Comparison of ENCODE assay signal across 25 cellular contexts in genomic region chr5:138721979-138722378, GRCh38.
"Had no signal": no experiment of that assay in that cellular context is flagged by ENCODE, and none has a peak within 500 bp of the region (broad histone marks: within the 10 kb centered on the region; RNA-seq: fewer than 3 reads in every experiment).

No MANE protein-coding gene starts in this region.

- H3K9me3 Mint-ChIP-seq: activated B cell treated with CpG ODN at 0.5 μM for 24 hours; activated CD8-positive, alpha-beta T cell treated with anti-CD3 and anti-CD28 coated beads for 36 hours; activated T-cell treated with anti-CD3 and anti-CD28 coated beads, Interleukin-2, amount 50 U/mL, for 4 hours; activated T-helper 17 cell treated with anti-CD3 and anti-CD28 coated beads, Interleukin-2, amount 50 U/mL, for 72 hours had no signal

- H3K27ac ChIP-seq: brain microvascular endothelial cell, coronary artery, dorsolateral prefrontal cortex, parathyroid adenoma, right atrium auricular region, spleen, suprapubic skin, tibial artery had no signal

- H3K9me3 ChIP-seq: right atrium auricular region, spleen, suprapubic skin, tibial artery had no signal

- H3K79me2 ChIP-seq: parathyroid adenoma had no signal

- H3K27ac Mint-ChIP-seq: activated B cell treated with CpG ODN at 0.5 μM for 24 hours; activated CD8-positive, alpha-beta T cell treated with anti-CD3 and anti-CD28 coated beads for 36 hours; activated T-helper 17 cell treated with anti-CD3 and anti-CD28 coated beads, Interleukin-2, amount 50 U/mL, for 72 hours; T-helper 17 cell had no signal

- H2AFZ ChIP-seq: parathyroid adenoma had no signal

- H3K36me3 ChIP-seq: brain microvascular endothelial cell, right atrium auricular region, spleen, suprapubic skin, tibial artery had no signal

- H3K4me3 Mint-ChIP-seq: activated B cell treated with CpG ODN at 0.5 μM for 24 hours; activated CD8-positive, alpha-beta T cell treated with anti-CD3 and anti-CD28 coated beads for 36 hours; activated T-cell treated with anti-CD3 and anti-CD28 coated beads, Interleukin-2, amount 50 U/mL, for 4 hours; activated T-helper 17 cell treated with anti-CD3 and anti-CD28 coated beads, Interleukin-2, amount 50 U/mL, for 72 hours; T-helper 17 cell had no signal

- H3K4me1 Mint-ChIP-seq: activated T-helper 17 cell treated with anti-CD3 and anti-CD28 coated beads, Interleukin-2, amount 50 U/mL, for 72 hours had no signal

- H3K9ac ChIP-seq: parathyroid adenoma had no signal

- DNase-seq: activated B cell treated with CpG ODN at 0.5 μM for 24 hours; activated CD4-positive, alpha-beta T cell treated with anti-CD3 and anti-CD28 coated beads, Interleukin-2, amount 50 U/mL, for 1 hour; activated CD8-positive, alpha-beta T cell treated with anti-CD3 and anti-CD28 coated beads for 36 hours; activated gamma-delta T cell treated with Interleukin-2 at 50 U/mL for 16 hours; activated naive CD4-positive, alpha-beta T cell treated with anti-CD3 and anti-CD28 coated beads, Interleukin-2, amount 50 U/mL, for 16 hours; activated T-cell treated with anti-CD3 and anti-CD28 coated beads, Interleukin-2, amount 50 U/mL, for 4 hours; amniotic stem cell; brain microvascular endothelial cell; dorsolateral prefrontal cortex; effector memory CD4-positive, alpha-beta T cell; glutamatergic neuron; islet precursor cell; left cardiac atrium; left ventricle myocardium superior; occipital lobe; spleen; stimulated activated naive CD4-positive, alpha-beta T cell; T-helper 17 cell; T1000; tibial artery had no signal

- H3K27me3 ChIP-seq: brain microvascular endothelial cell, dorsolateral prefrontal cortex, right atrium auricular region, suprapubic skin, tibial artery had no signal

- H3K4me3 ChIP-seq: coronary artery, dorsolateral prefrontal cortex, right atrium auricular region, spleen, suprapubic skin, tibial artery had no signal

- ATAC-seq: activated CD8-positive, alpha-beta T cell treated with anti-CD3 and anti-CD28 coated beads for 36 hours; activated T-cell treated with anti-CD3 and anti-CD28 coated beads, Interleukin-2, amount 50 U/mL, for 4 hours; activated T-helper 17 cell treated with anti-CD3 and anti-CD28 coated beads, Interleukin-2, amount 50 U/mL, for 72 hours; left cardiac atrium; left ventricle myocardium superior; T-helper 17 cell had no signal
